Comparison of ENCODE assay signal across 25 cellular contexts in genomic region chr3:181728470-181728869, GRCh38. TPM values are rescaled to one million over a fixed set of nuclear protein-coding genes. Genes with fewer than 3 reads are reported as not detected.
DNase-seq lines count a peak whose midpoint lies in the region.
"Had no signal": no experiment of that assay in that cellular context is flagged by ENCODE, and none has a peak within 500 bp of the region (broad histone marks: within the 10 kb centered on the region; RNA-seq: fewer than 3 reads in every experiment).

No MANE protein-coding gene starts in this region.

- H3K9me3 ChIP-seq in HUES6 (ENCODE audit: control insufficient read depth, insufficient read depth, low read depth, low read length) (no peaks in the 10 kb centered on the region), SK-N-MC (ENCODE audit: low read depth, low read length) (no peaks in the 10 kb centered on the region), iPS-15b (ENCODE audit: control insufficient read depth, insufficient read depth, low read length) (no peaks in the 10 kb centered on the region)
- H3K9me3 ChIP-seq: left ventricle myocardium inferior had no signal

- H3K27ac ChIP-seq in HUES6 (ENCODE audit: low read depth, low read length): no peak overlapping the region
- H3K27ac ChIP-seq in SK-N-MC: peak overlapping the region; percentile 8; the same call in 1 of the 2 replicates
- H3K27ac ChIP-seq: KMS-11, left ventricle myocardium inferior, parathyroid adenoma, VCaP had no signal

- DNase-seq in SK-N-MC (ENCODE audit: low read depth, low spot score) (no peak), pons (ENCODE audit: low spot score) (peak; percentile 38), NCI-H187 treated with DMSO at 0.1 percent for 48 hours (lab: John Stamatoyannopoulos, UW) (no peak), Kasumi-1 (lab: John Stamatoyannopoulos, UW) (no peak), occipital lobe (lab: John Stamatoyannopoulos, UW) (no peak), NCI-H82 (lab: John Stamatoyannopoulos, UW) (no peak)
- DNase-seq: activated CD4-positive, alpha-beta T cell treated with anti-CD3 and anti-CD28 coated beads, Interleukin-2, amount 50 U/mL, for 1 hour; activated CD8-positive, alpha-beta memory T cell treated with anti-CD3 and anti-CD28 coated beads, Interleukin-2, amount 10 ng/mL, durations not matched to agents 7 days and 5 days; activated T-cell treated with anti-CD3 and anti-CD28 coated beads, Interleukin-2, amount 50 U/mL, for 72 hours; aorta; CD4-positive, alpha-beta memory T cell; effector CD4-positive, alpha-beta T cell; HFFc6; immature natural killer cell; left ventricle myocardium inferior; naive B cell; NCI-H1694 treated with DMSO at 0.1 percent for 48 hours; stimulated activated naive CD8-positive, alpha-beta T cell treated with anti-CD3 and anti-CD28 coated beads, Interleukin-15, amount 100 ng/mL, for 72 hours; trophoblast cell had no signal

- peak overlapping the region; percentile 72; the same call in 1 of the 2 replicates for H3K4me3 ChIP-seq in HUES6 (ENCODE audit: low read depth, low read length)
- no peak overlapping the region for H3K4me3 ChIP-seq in SK-N-MC
- peak overlapping the region; percentile 36 for H3K4me3 ChIP-seq in iPS-15b (ENCODE audit: low read depth, low read length)
- H3K4me3 ChIP-seq: left ventricle myocardium inferior had no signal

- H3K4me1 ChIP-seq in HUES6 (ENCODE audit: control insufficient read depth, insufficient read depth, low read length): peaks cover 57% of the 10 kb centered on the region
- peaks cover 51% of the 10 kb centered on the region for H3K4me1 ChIP-seq in iPS-15b (ENCODE audit: control insufficient read depth, insufficient read depth, low read length)
- H3K4me1 ChIP-seq: parathyroid adenoma had no signal

- peaks cover 67% of the 10 kb centered on the region for H3K27me3 ChIP-seq in HUES6 (ENCODE audit: control insufficient read depth, insufficient read depth, low read length)
- H3K27me3 ChIP-seq in iPS-15b (ENCODE audit: control insufficient read depth, insufficient read depth, low read length): peaks cover 32% of the 10 kb centered on the region

- no peaks in the 10 kb centered on the region for H3K36me3 ChIP-seq in HUES6 (ENCODE audit: control insufficient read depth, insufficient read depth, low read length)
- no peaks in the 10 kb centered on the region for H3K36me3 ChIP-seq in SK-N-MC (ENCODE audit: insufficient read depth, low read length)
- H3K36me3 ChIP-seq in iPS-15b (ENCODE audit: control insufficient read depth, insufficient read depth, low read length): no peaks in the 10 kb centered on the region
- H3K36me3 ChIP-seq: left ventricle myocardium inferior had no signal

- H3K9ac ChIP-seq in HUES6 (ENCODE audit: low read length) (no peak overlapping the region), SK-N-MC (ENCODE audit: insufficient read length) (no peak overlapping the region), iPS-15b (ENCODE audit: low read depth, low read length) (no peak overlapping the region)
- H3K9ac ChIP-seq: KMS-11, parathyroid adenoma had no signal

RNA-seq across cellular contexts. Expression of gene SOX2, which starts 16.7 kb away (rescaled TPM):
- total RNA-seq in occipital lobe: 78.0 TPM
- total RNA-seq: activated CD8-positive, alpha-beta memory T cell treated with anti-CD3 and anti-CD28 coated beads, Interleukin-2, amount 10 ng/mL, durations not matched to agents 7 days and 5 days; CD4-positive, alpha-beta memory T cell; epithelial cell of proximal tubule; HFFc6 had no signal
